19 cellular contexts compared by ENCODE assay signal in the genomic region with DNA sequence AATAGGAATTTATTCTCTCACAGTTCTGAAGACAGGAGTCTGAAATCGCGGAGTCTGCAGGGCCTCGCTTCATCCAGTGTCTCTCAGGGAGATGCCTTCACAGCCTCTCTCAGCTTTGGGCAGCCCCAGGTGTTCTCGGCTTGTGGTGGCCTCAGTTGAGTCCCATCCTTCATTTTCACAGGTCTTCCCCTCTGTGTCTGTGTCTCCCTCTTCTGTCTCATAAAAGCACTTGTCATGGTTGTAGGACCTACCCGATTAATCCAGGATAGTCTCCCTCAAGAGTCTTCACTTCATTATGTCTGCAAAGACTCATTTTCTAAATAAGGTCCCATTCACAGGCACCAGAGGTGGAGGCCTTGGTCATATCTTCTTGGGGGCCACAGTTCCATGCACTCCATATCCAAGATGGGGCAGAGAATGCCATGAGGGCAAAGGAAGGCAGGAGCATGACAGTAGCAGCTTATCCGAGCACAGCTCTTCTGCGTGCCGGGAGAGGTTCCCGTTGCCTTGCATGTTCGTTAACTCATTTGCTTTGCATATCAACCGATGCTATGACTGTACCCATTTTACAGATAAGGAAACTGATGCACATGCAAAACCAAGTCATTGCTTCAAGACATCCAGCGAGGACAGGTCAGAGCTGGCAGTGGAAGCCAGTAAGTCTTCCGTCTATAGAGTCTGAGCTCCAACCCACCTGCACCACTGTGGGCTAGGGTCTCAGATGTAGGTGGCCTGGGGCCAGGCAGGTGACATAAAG.
DNase-seq lines count a peak whose midpoint lies in the region; ATAC-seq, FAIRE-seq and TF ChIP-seq lines count a peak whose summit lies in the region.
"Had no signal": no experiment of that assay in that cellular context is flagged by ENCODE, and none has a peak within 500 bp of the region (broad histone marks: within the 10 kb centered on the region; RNA-seq: fewer than 3 reads in every experiment).

No MANE protein-coding gene starts in this region.

- H3F3A ChIP-seq in neural cell (ENCODE audit: insufficient read depth, low read length, poor library complexity, severe bottlenecking): no peaks in the 10 kb centered on the region

- no peaks in the 10 kb centered on the region for H4K20me1 ChIP-seq in neural cell (ENCODE audit: insufficient read depth)

- TF ChIP-seq POLR2A in H54 (IDR thresholded peaks at IDR 0.05; ENCODE audit: low read depth, low read length): no peak

- H2AFZ ChIP-seq in neural cell (ENCODE audit: low read depth, low read length): no peak overlapping the region

- TF ChIP-seq RAD21 in neural cell (conservative IDR thresholded peaks at IDR 0.05): no peak

- no peak overlapping the region for H3K4me3 ChIP-seq in neural cell (ENCODE audit: low read length)
- H3K4me3 ChIP-seq: Peyer's patch had no signal

- no peak for FAIRE-seq in H54 (lab: Jason Lieb, UNC)

- no peaks in the 10 kb centered on the region for H3K9me2 ChIP-seq in neural cell (ENCODE audit: insufficient read depth, low read length)

- H3K27ac ChIP-seq in VCaP (no peak overlapping the region), neural cell (ENCODE audit: low read length) (peak overlapping the region; percentile 40)
- H3K27ac ChIP-seq: C4-2B, Peyer's patch had no signal

- no peak for ATAC-seq in HG03045 (IDR thresholded peaks at IDR 0.05; ENCODE audit: unreplicated experiment)
- ATAC-seq in GM18907 (IDR thresholded peaks at IDR 0.05; ENCODE audit: unreplicated experiment): no peak

- no peak overlapping the region for H3K4me2 ChIP-seq in neural cell (ENCODE audit: low read length)

- no peaks in the 10 kb centered on the region for H3K27me3 ChIP-seq in neural cell (ENCODE audit: insufficient read depth, low read depth, low read length)
- H3K27me3 ChIP-seq: Peyer's patch had no signal

- TF ChIP-seq CTCF in GM13976 (IDR thresholded peaks at IDR 0.05; ENCODE audit: borderline replicate concordance, control extremely low read depth, extremely low read depth, insufficient read depth, missing control alignments): no peak
- TF ChIP-seq CTCF in VCaP (conservative IDR thresholded peaks at IDR 0.05): peak; percentile 15; the same call in 1 of the 2 replicates
- TF ChIP-seq CTCF in neural cell (IDR thresholded peaks at IDR 0.05; ENCODE audit: poor library complexity, severe bottlenecking): no peak

- H3K9ac ChIP-seq in neural cell (ENCODE audit: low read length): no peak overlapping the region

- TF ChIP-seq EP300 in neural cell (conservative IDR thresholded peaks at IDR 0.05; ENCODE audit: poor library complexity, severe bottlenecking): no peak

- no peaks in the 10 kb centered on the region for H3K9me3 ChIP-seq in neural cell (ENCODE audit: low read length)
- H3K9me3 ChIP-seq: Caco-2, Peyer's patch had no signal

- peak; percentile 7 for DNase-seq in NCI-H1694 treated with DMSO at 0.1 percent for 48 hours (lab: John Stamatoyannopoulos, UW)
- DNase-seq in NCI-H1694 (lab: John Stamatoyannopoulos, UW): no peak
- peak; percentile 36 for DNase-seq in GM13976 (ENCODE audit: low spot score)
- DNase-seq in H54 (ENCODE audit: insufficient read length, low spot score): no peak
- DNase-seq: 8988T, Caco-2, DMS53, H7, NCI-H1048, NCI-H146, NCI-H446, NCI-H748 treated with DMSO at 0.1 percent for 48 hours, Peyer's patch, SHP77 treated with DMSO at 0.1 percent for 48 hours had no signal

- no peaks in the 10 kb centered on the region for H3K36me3 ChIP-seq in neural cell (ENCODE audit: insufficient read depth, low read length)
- H3K36me3 ChIP-seq: Peyer's patch had no signal

- H3K79me2 ChIP-seq in neural cell (replicated peaks; ENCODE audit: insufficient read depth, low read length): no peaks in the 10 kb centered on the region

- in situ Hi-C loops in GM13976 (cut with MboI; ENCODE audit: low sequenced_read_pairs, unreplicated experiment): no loop called here

TF ChIP-seq in neural cell, 6 proteins besides CTCF, POLR2A, EP300 and RAD21:
- no peak for TF ChIP-seq SMC3 (conservative IDR thresholded peaks at IDR 0.05; ENCODE audit: poor library complexity)
TF ChIP-seq in neural cell: peak in this region for 0.

Comparison
In these comparisons a context has a peak if more than half of its experiments do, and no peak if none do; other contexts are left out.
1. DNase-seq: peak in NCI-H1694 treated with DMSO at 0.1 percent for 48 hours (single experiment) and GM13976 (single experiment); none in NCI-H1694 (single experiment) and H54 (single experiment).